Comparison of ENCODE assay signal across 24 cellular contexts in genomic region chr10:49253340-49253739, GRCh38. TPM values are rescaled to one million over a fixed set of nuclear protein-coding genes. Genes with fewer than 3 reads are reported as not detected.
"Had no signal": no experiment of that assay in that cellular context is flagged by ENCODE, and none has a peak within 500 bp of the region (broad histone marks: within the 10 kb centered on the region; RNA-seq: fewer than 3 reads in every experiment).

No MANE protein-coding gene starts in this region.

- DNase-seq: activated CD4-positive, alpha-beta T cell treated with anti-CD3 and anti-CD28 coated beads for 1 hour; activated CD4-positive, alpha-beta T cell treated with anti-CD3 and anti-CD28 coated beads, Interleukin-2, amount 50 U/mL, for 48 hours; activated gamma-delta T cell; activated T-cell treated with anti-CD3 and anti-CD28 coated beads, Interleukin-2, amount 50 U/mL, for 48 hours; amygdala; body of pancreas; foreskin melanocyte; head of caudate nucleus; lower lobe of right lung; psoas muscle; right lobe of liver; stimulated activated CD4-positive, alpha-beta T cell treated with anti-CD3 and anti-CD28 coated beads, Interleukin-4, amount 100 ng/mL, for 4 hours; stimulated activated CD8-positive, alpha-beta memory T cell treated with anti-CD3 and anti-CD28 coated beads, Interleukin-4, amount 100 ng/mL, for 48 hours; T-helper 1 cell; T1000; upper lobe of left lung had no signal

- H3K27ac ChIP-seq: body of pancreas, epithelial cell of prostate, lower lobe of right lung, psoas muscle, right lobe of liver, upper lobe of left lung had no signal

- H3K4me3 ChIP-seq: body of pancreas, lower lobe of right lung, psoas muscle, right lobe of liver, smooth muscle cell, upper lobe of left lung had no signal

- H3K4me2 ChIP-seq: smooth muscle cell had no signal

- H3K27me3 Mint-ChIP-seq: stimulated activated naive CD8-positive, alpha-beta T cell treated with anti-CD3 and anti-CD28 coated beads, Interleukin-15, Interleukin-2, amounts not matched to agents 100 ng/mL and 50 ng/mL, for 24 hours had no signal

- H3K4me3 Mint-ChIP-seq: neural crest cell; stimulated activated naive CD8-positive, alpha-beta T cell treated with anti-CD3 and anti-CD28 coated beads, Interleukin-15, Interleukin-2, amounts not matched to agents 100 ng/mL and 50 ng/mL, for 24 hours had no signal

- H3K27ac Mint-ChIP-seq: activated naive CD4-positive, alpha-beta T cell treated with anti-CD3 and anti-CD28 coated beads, Interleukin-2, amount 50 U/mL, for 72 hours; stimulated activated naive CD8-positive, alpha-beta T cell treated with anti-CD3 and anti-CD28 coated beads, Interleukin-15, Interleukin-2, amounts not matched to agents 100 ng/mL and 50 ng/mL, for 24 hours had no signal

- H3K9me3 ChIP-seq: body of pancreas, lower lobe of right lung, psoas muscle, right lobe of liver, upper lobe of left lung had no signal

- H3K27me3 ChIP-seq: body of pancreas, right lobe of liver, upper lobe of left lung had no signal

- H3K4me1 Mint-ChIP-seq: neural crest cell had no signal

- H3K36me3 ChIP-seq: lower lobe of right lung, right lobe of liver, upper lobe of left lung had no signal

- H3K4me1 ChIP-seq: body of pancreas, lower lobe of right lung, psoas muscle, right lobe of liver had no signal

- ATAC-seq: activated naive CD4-positive, alpha-beta T cell treated with anti-CD3 and anti-CD28 coated beads, Interleukin-2, amount 50 U/mL, for 72 hours; body of pancreas had no signal

RNA-seq across cellular contexts. Expression of gene C10orf71, which starts 45.6 kb away (rescaled TPM):
- total RNA-seq: activated naive CD4-positive, alpha-beta T cell treated with anti-CD3 and anti-CD28 coated beads, Interleukin-2, amount 50 U/mL, for 72 hours; fibroblast of lung; lower lobe of right lung; neural crest cell; osteoblast; smooth muscle cell; temporal lobe; upper lobe of left lung had no signal
- polyA plus RNA-seq: fibroblast of lung, smooth muscle cell had no signal
